Comparison of ENCODE assay signal across 10 cellular contexts in the genomic region with DNA sequence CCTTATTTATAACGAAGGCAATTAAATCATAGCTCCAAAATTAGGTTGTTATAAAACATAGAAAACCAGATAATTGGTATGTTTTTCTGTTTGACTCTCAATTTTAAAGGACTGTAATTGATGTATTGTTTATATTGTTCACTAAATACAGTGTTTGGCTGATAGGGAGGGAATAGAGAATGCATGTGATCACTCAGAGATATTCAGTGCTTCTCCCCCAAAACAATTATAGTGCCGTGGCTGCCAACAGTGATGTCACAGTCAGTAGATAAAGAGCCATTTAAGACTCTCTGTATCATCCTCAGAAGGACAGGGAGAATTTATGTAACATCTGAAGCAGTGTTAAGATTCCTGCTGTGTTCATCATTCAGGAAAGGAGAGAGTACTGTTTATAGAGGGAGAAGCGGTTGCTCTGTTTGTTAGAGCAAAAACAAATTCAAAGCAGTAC.
DNase-seq lines count a peak whose midpoint lies in the region; ATAC-seq and TF ChIP-seq lines count a peak whose summit lies in the region.
"Had no signal": no experiment of that assay in that cellular context is flagged by ENCODE, and none has a peak within 500 bp of the region (broad histone marks: within the 10 kb centered on the region; RNA-seq: fewer than 3 reads in every experiment).

No MANE protein-coding gene starts in this region.

- no peaks in the 10 kb centered on the region for H3K36me3 ChIP-seq in transverse colon

- H3K4me1 ChIP-seq in transverse colon: peaks cover 14 to 59% (median 29%) of the 10 kb centered on the region in 4 donors

- peak overlapping the region; percentile 0 for H3K4me3 Mint-ChIP-seq in activated CD8-positive, alpha-beta memory T cell treated with anti-CD3 and anti-CD28 coated beads, Interleukin-2, amount 10 ng/mL, durations not matched to agents 7 days and 5 days
- peak overlapping the region; percentile 38 for H3K4me3 Mint-ChIP-seq in activated T-helper 2 cell treated with anti-CD3 and anti-CD28 coated beads, Interferon-gamma antibody, Interleukin-2, Interleukin-4, amounts not matched to agents 10 μg/mL and 5 μg/mL and 100 μg/mL, durations not matched to agents 14 hours and 24 hours and 36 hours (ENCODE audit: low read depth)

- peak overlapping the region; percentile 85 for H3K27ac Mint-ChIP-seq in activated CD8-positive, alpha-beta memory T cell treated with anti-CD3 and anti-CD28 coated beads, Interleukin-2, amount 10 ng/mL, durations not matched to agents 7 days and 5 days
- H3K27ac Mint-ChIP-seq in activated T-helper 2 cell treated with anti-CD3 and anti-CD28 coated beads, Interferon-gamma antibody, Interleukin-2, Interleukin-4, amounts not matched to agents 10 μg/mL and 5 μg/mL and 100 μg/mL, durations not matched to agents 14 hours and 24 hours and 36 hours: peak overlapping the region; percentile 93

- 59 to 76% methylated on average over 2 to 3 of the region's 3 CpGs for WGBS in transverse colon (ENCODE audit: low coverage in 1 of 2), 2 donors

- peak; percentile 47 for ATAC-seq in activated CD8-positive, alpha-beta memory T cell treated with anti-CD3 and anti-CD28 coated beads, Interleukin-2, amount 10 ng/mL, durations not matched to agents 7 days and 5 days
- no peak for ATAC-seq in HG03135 (IDR thresholded peaks at IDR 0.05; ENCODE audit: unreplicated experiment)

- H3K9me3 Mint-ChIP-seq in activated CD8-positive, alpha-beta memory T cell treated with anti-CD3 and anti-CD28 coated beads, Interleukin-2, amount 10 ng/mL, durations not matched to agents 7 days and 5 days (ENCODE audit: low read depth): no peaks in the 10 kb centered on the region
- H3K9me3 Mint-ChIP-seq in activated T-helper 2 cell treated with anti-CD3 and anti-CD28 coated beads, Interferon-gamma antibody, Interleukin-2, Interleukin-4, amounts not matched to agents 10 μg/mL and 5 μg/mL and 100 μg/mL, durations not matched to agents 14 hours and 24 hours and 36 hours: no peaks in the 10 kb centered on the region

- no peaks in the 10 kb centered on the region for H3K27me3 ChIP-seq in transverse colon

- DNase-seq in activated CD8-positive, alpha-beta memory T cell treated with anti-CD3 and anti-CD28 coated beads, Interleukin-2, amount 10 ng/mL, durations not matched to agents 7 days and 5 days: no peak
- DNase-seq in activated CD8-positive, alpha-beta memory T cell treated with anti-CD3 and anti-CD28 coated beads, Interleukin-2, amount 50 U/mL, for 48 hours: no peak
- DNase-seq in activated T-helper 2 cell treated with anti-CD3 and anti-CD28 coated beads, Interferon-gamma antibody, Interleukin-2, Interleukin-4, amounts not matched to agents 10 μg/mL and 5 μg/mL and 100 μg/mL, durations not matched to agents 14 hours and 24 hours and 36 hours (ENCODE audit: low spot score): no peak
- DNase-seq in hepatic stellate cell (ENCODE audit: low spot score) (peak; percentile 22), transverse colon (no peak), SKM-1 treated with dmso at 0.1 percent for 144 hours (lab: John Stamatoyannopoulos, UW; ENCODE audit: unreplicated experiment) (no peak), GM10266 (ENCODE audit: extremely low spot score) (no peak)
- DNase-seq: stimulated activated CD4-positive, alpha-beta T cell treated with anti-CD3 and anti-CD28 coated beads, Interleukin-1b, Interleukin-23, amount 100 ng/mL, for 48 hours had no signal

- H3K4me3 ChIP-seq in transverse colon: no peak overlapping the region

- in situ Hi-C loops in transverse colon (cut with MboI; ENCODE audit: low pct_ligation_motif_present in 1 of 4, low pct_unique_long_range_greater_than_20kb in 1 of 4, low sequenced_read_pairs in 3 of 4): no loop called here

- H3K9me3 ChIP-seq in transverse colon: no peaks in the 10 kb centered on the region

- no peak for TF ChIP-seq POLR2A in transverse colon (IDR thresholded peaks at IDR 0.05)

- no peaks in the 10 kb centered on the region for H3K27me3 Mint-ChIP-seq in activated CD8-positive, alpha-beta memory T cell treated with anti-CD3 and anti-CD28 coated beads, Interleukin-2, amount 10 ng/mL, durations not matched to agents 7 days and 5 days
- H3K27me3 Mint-ChIP-seq in activated T-helper 2 cell treated with anti-CD3 and anti-CD28 coated beads, Interferon-gamma antibody, Interleukin-2, Interleukin-4, amounts not matched to agents 10 μg/mL and 5 μg/mL and 100 μg/mL, durations not matched to agents 14 hours and 24 hours and 36 hours (ENCODE audit: low read depth): no peaks in the 10 kb centered on the region

- intact Hi-C loops in activated T-helper 2 cell treated with anti-CD3 and anti-CD28 coated beads, Interferon-gamma antibody, Interleukin-2, Interleukin-4, amounts not matched to agents 10 μg/mL and 5 μg/mL and 100 μg/mL, durations not matched to agents 14 hours and 24 hours and 36 hours (cut with micrococcal nuclease): loop anchor here (1.0 to 10.0 kb wide), 6 partner anchors 14 to 320 kb away; a partner anchor contains a TSS
- intact Hi-C loops in transverse colon (cut with DNase I; ENCODE audit: low total_unique reads): loop anchor here (5.0 kb wide), 1 partner anchor 287 kb away; no protein-coding TSS in a partner anchor

- no peak for TF ChIP-seq EP300 in transverse colon (IDR thresholded peaks at IDR 0.05; ENCODE audit: low read depth)

- CTCF ChIA-PET in activated CD8-positive, alpha-beta memory T cell treated with anti-CD3 and anti-CD28 coated beads, Interleukin-2, amount 10 ng/mL, durations not matched to agents 7 days and 5 days (lab: Charles Lee): interaction anchor here (2.1 kb wide), 1 partner anchor 18 kb away, joined by 8 read pairs; no protein-coding TSS in a partner anchor

- H3K27ac ChIP-seq in transverse colon: peak overlapping the region; percentile 10 to 24 (median 18)
- H3K27ac ChIP-seq: C4-2B had no signal

- TF ChIP-seq CTCF in transverse colon (IDR thresholded peaks at IDR 0.05): no peak
- TF ChIP-seq CTCF in GM10266 (IDR thresholded peaks at IDR 0.05; ENCODE audit: control insufficient read depth, insufficient read depth, low read depth, missing control alignments): no peak

- peaks cover 47% of the 10 kb centered on the region for H3K4me1 Mint-ChIP-seq in activated CD8-positive, alpha-beta memory T cell treated with anti-CD3 and anti-CD28 coated beads, Interleukin-2, amount 10 ng/mL, durations not matched to agents 7 days and 5 days
- peaks cover 77% of the 10 kb centered on the region for H3K4me1 Mint-ChIP-seq in activated T-helper 2 cell treated with anti-CD3 and anti-CD28 coated beads, Interferon-gamma antibody, Interleukin-2, Interleukin-4, amounts not matched to agents 10 μg/mL and 5 μg/mL and 100 μg/mL, durations not matched to agents 14 hours and 24 hours and 36 hours (ENCODE audit: low read depth)

- peaks cover 6% of the 10 kb centered on the region for H3K36me3 Mint-ChIP-seq in activated CD8-positive, alpha-beta memory T cell treated with anti-CD3 and anti-CD28 coated beads, Interleukin-2, amount 10 ng/mL, durations not matched to agents 7 days and 5 days
- no peaks in the 10 kb centered on the region for H3K36me3 Mint-ChIP-seq in activated T-helper 2 cell treated with anti-CD3 and anti-CD28 coated beads, Interferon-gamma antibody, Interleukin-2, Interleukin-4, amounts not matched to agents 10 μg/mL and 5 μg/mL and 100 μg/mL, durations not matched to agents 14 hours and 24 hours and 36 hours (ENCODE audit: low read depth)
